ENCODE assay signal across 17 cellular contexts in genomic region chr14:98907271-98907670, GRCh38.
DNase-seq lines count a peak whose midpoint lies in the region; ATAC-seq and TF ChIP-seq lines count a peak whose summit lies in the region.
"Had no signal": no experiment of that assay in that cellular context is flagged by ENCODE, and none has a peak within 500 bp of the region (broad histone marks: within the 10 kb centered on the region; RNA-seq: fewer than 3 reads in every experiment).

No MANE protein-coding gene starts in this region.

- H3K4me3 Mint-ChIP-seq in MCF 10A (ENCODE audit: unreplicated experiment), result peak overlapping the region; percentile 28
- H3K4me3 Mint-ChIP-seq in endodermal cell, result no peak overlapping the region
- peak overlapping the region in 1 of 3 experiments; percentile 38 for H3K4me3 Mint-ChIP-seq in nephron
- H3K4me3 Mint-ChIP-seq in Calu3 (ENCODE audit: low read depth, unreplicated experiment), result no peak overlapping the region
- H3K4me3 Mint-ChIP-seq in naive thymus-derived CD8-positive, alpha-beta T cell, result no peak overlapping the region

- no peaks in the 10 kb centered on the region for H3K9me3 ChIP-seq in breast epithelium
- no peaks in the 10 kb centered on the region for H3K9me3 ChIP-seq in endodermal cell (ENCODE audit: control insufficient read depth, low read length)
- H3K9me3 ChIP-seq: SJSA1 had no signal

- no peak for TF ChIP-seq CTCF in MCF 10A (IDR thresholded peaks at IDR 0.05; ENCODE audit: unreplicated experiment)
- no peak for TF ChIP-seq CTCF in breast epithelium (IDR thresholded peaks at IDR 0.05)
- no peak for TF ChIP-seq CTCF in endodermal cell (conservative IDR thresholded peaks at IDR 0.05)
- no peak for TF ChIP-seq CTCF in nephron (IDR thresholded peaks at IDR 0.05; ENCODE audit: unreplicated experiment in 3 of 3)
- no peak for TF ChIP-seq CTCF in Calu3 (IDR thresholded peaks at IDR 0.05; ENCODE audit: unreplicated experiment)

- H3K36me3 Mint-ChIP-seq in MCF 10A (ENCODE audit: insufficient read depth, unreplicated experiment) (peaks cover 6% of the 10 kb centered on the region), endodermal cell (ENCODE audit: low read depth) (no peaks in the 10 kb centered on the region), nephron (ENCODE audit: low read depth) (no peaks in the 10 kb centered on the region), Calu3 (ENCODE audit: insufficient read depth, unreplicated experiment) (peaks cover 6% of the 10 kb centered on the region)
- H3K36me3 Mint-ChIP-seq in naive thymus-derived CD8-positive, alpha-beta T cell, result no peaks in the 10 kb centered on the region
- H3K36me3 Mint-ChIP-seq: CD4-positive, alpha-beta memory T cell had no signal

- CTCF ChIA-PET in MCF 10A (lab: Yijun Ruan, JAX) (interaction anchor here (0.5 to 1.2 kb wide), 4 partner anchors 14 to 409 kb away, joined by 3 to 4 read pairs (median 4); no protein-coding TSS in a partner anchor), Calu3 (lab: Charles Lee) (no interaction called here)

- no peaks in the 10 kb centered on the region for H3K27me3 Mint-ChIP-seq in MCF 10A (ENCODE audit: insufficient read depth, unreplicated experiment)
- H3K27me3 Mint-ChIP-seq in endodermal cell (ENCODE audit: insufficient read depth), result no peaks in the 10 kb centered on the region
- H3K27me3 Mint-ChIP-seq in nephron (ENCODE audit: low read depth), result peaks cover 24% of the 10 kb centered on the region
- peaks cover 21% of the 10 kb centered on the region for H3K27me3 Mint-ChIP-seq in Calu3 (ENCODE audit: unreplicated experiment)
- H3K27me3 Mint-ChIP-seq in naive thymus-derived CD8-positive, alpha-beta T cell, result no peaks in the 10 kb centered on the region

- H3K4me1 ChIP-seq in breast epithelium, result no peaks in the 10 kb centered on the region
- no peaks in the 10 kb centered on the region for H3K4me1 ChIP-seq in endodermal cell (ENCODE audit: control insufficient read depth, insufficient read depth, low read length)

- H3K36me3 ChIP-seq in breast epithelium (no peaks in the 10 kb centered on the region), endodermal cell (ENCODE audit: control insufficient read depth, insufficient read depth, low read length) (no peaks in the 10 kb centered on the region)
- H3K36me3 ChIP-seq: SJSA1 had no signal

- peaks cover 0 to under 1% of the 10 kb centered on the region in 2 donors for H3K27me3 ChIP-seq in breast epithelium
- no peaks in the 10 kb centered on the region for H3K27me3 ChIP-seq in endodermal cell (ENCODE audit: control insufficient read depth, insufficient read depth, low read length, poor library complexity, severe bottlenecking)
- H3K27me3 ChIP-seq: SJSA1 had no signal

- no peak for ATAC-seq in naive thymus-derived CD8-positive, alpha-beta T cell
- ATAC-seq: HepG2, PC-3 had no signal

- intact Hi-C loops in MCF 10A (cut with micrococcal nuclease) (loop anchor here (2.0 to 10.0 kb wide), 3 partner anchors 50 to 358 kb away; no protein-coding TSS in a partner anchor), breast epithelium (cut with DNase I; ENCODE audit: low total_unique reads) (no loop called here), Calu3 (cut with micrococcal nuclease; ENCODE audit: unreplicated experiment) (loop anchor here (5.0 to 10.0 kb wide), 4 partner anchors 45 to 360 kb away; no protein-coding TSS in a partner anchor)

- POLR2A ChIA-PET in MCF 10A (lab: Yijun Ruan, JAX), result interaction anchor here (0.6 to 4.4 kb wide), 9 partner anchors 9 to 409 kb away, joined by 3 to 36 read pairs (median 7); no protein-coding TSS in a partner anchor
- POLR2A ChIA-PET in naive thymus-derived CD8-positive, alpha-beta T cell (lab: Charles Lee), result no interaction called here

- DNase-seq in MCF 10A (ENCODE audit: unreplicated experiment) (no peak), breast epithelium (ENCODE audit: low spot score in 2 of 2) (no peak), endodermal cell (no peak), NCI-H2227 (lab: John Stamatoyannopoulos, UW; ENCODE audit: unreplicated experiment) (no peak), Calu3 (no peak), D341Med (ENCODE audit: low spot score) (no peak)
- no peak for DNase-seq in naive thymus-derived CD8-positive, alpha-beta T cell
- DNase-seq: CD4-positive, alpha-beta memory T cell; KG1; NCI-H187; NCI-H226; PC-3; RPMI8226 had no signal

- no TSS peak for BruUV-seq in MCF 10A (replicated peaks; lab: Mats Ljungman, UMichigan)
- no TSS peak for BruUV-seq in Calu3 (replicated peaks; lab: Mats Ljungman, UMichigan)

- TF ChIP-seq POLR2A in breast epithelium (IDR thresholded peaks at IDR 0.05), result no peak

- H3K9ac ChIP-seq in endodermal cell (ENCODE audit: extremely low read depth, low read length, poor library complexity, severe bottlenecking), result no peak overlapping the region

- H3K4me1 Mint-ChIP-seq in MCF 10A (ENCODE audit: insufficient read depth, unreplicated experiment) (peaks cover 49% of the 10 kb centered on the region), endodermal cell (peaks cover 19% of the 10 kb centered on the region), nephron (peaks cover 68% of the 10 kb centered on the region), Calu3 (ENCODE audit: low read depth, unreplicated experiment) (peaks cover 32% of the 10 kb centered on the region)
- H3K4me1 Mint-ChIP-seq in naive thymus-derived CD8-positive, alpha-beta T cell, result peaks cover 8 to 24% (median 13%) of the 10 kb centered on the region in 4 donors

- H3K9me3 Mint-ChIP-seq in MCF 10A (ENCODE audit: unreplicated experiment) (no peaks in the 10 kb centered on the region), endodermal cell (no peaks in the 10 kb centered on the region), nephron (no peaks in the 10 kb centered on the region), Calu3 (ENCODE audit: low read depth, unreplicated experiment) (no peaks in the 10 kb centered on the region)
- no peaks in the 10 kb centered on the region for H3K9me3 Mint-ChIP-seq in naive thymus-derived CD8-positive, alpha-beta T cell
- H3K9me3 Mint-ChIP-seq: CD4-positive, alpha-beta memory T cell had no signal

- H3K27ac Mint-ChIP-seq in MCF 10A (ENCODE audit: low read depth, unreplicated experiment) (peak overlapping the region; percentile 80), endodermal cell (no peak overlapping the region), nephron (peak overlapping the region; percentile 67 to 89 (median 77)), Calu3 (ENCODE audit: unreplicated experiment) (no peak overlapping the region)
- peak overlapping the region in 1 of 10 donors; percentile 71 for H3K27ac Mint-ChIP-seq in naive thymus-derived CD8-positive, alpha-beta T cell

- 71 to 84% methylated on average over 4 to 5 of the region's 5 CpGs for WGBS in endodermal cell (ENCODE audit: insufficient coverage in 1 of 2, insufficient read length in 1 of 2), 2 experiments

- H3K4me3 ChIP-seq in breast epithelium, result no peak overlapping the region
- H3K4me3 ChIP-seq in endodermal cell (ENCODE audit: low read length), result no peak overlapping the region
- H3K4me3 ChIP-seq: SJSA1 had no signal

- H3K27ac ChIP-seq in breast epithelium (no peak overlapping the region), endodermal cell (ENCODE audit: low read depth, low read length) (peak overlapping the region; percentile 17)
- H3K27ac ChIP-seq: 22Rv1, SJSA1 had no signal

Comparison
In these comparisons a context has a peak if more than half of its experiments do, and no peak if none do; other contexts are left out.
1. H3K27ac Mint-ChIP-seq: peak in MCF 10A (single experiment) and nephron (3 of 3); none in endodermal cell (single experiment) and Calu3 (single experiment).